ENCODE assay signal across 13 cellular contexts in genomic region chr11:126459691-126460404, GRCh38.
DNase-seq lines count a peak whose midpoint lies in the region; FAIRE-seq and TF ChIP-seq lines count a peak whose summit lies in the region.
"Had no signal": no experiment of that assay in that cellular context is flagged by ENCODE, and none has a peak within 500 bp of the region (broad histone marks: within the 10 kb centered on the region; RNA-seq: fewer than 3 reads in every experiment).

No MANE protein-coding gene starts in this region.

- no peak overlapping the region for H3K4me3 ChIP-seq in choroid plexus epithelial cell (ENCODE audit: low read depth, low read length)
- H3K4me3 ChIP-seq: SK-N-MC had no signal

- peak; percentile 74 for FAIRE-seq in islet of Langerhans (lab: Jason Lieb, UNC)

- TF ChIP-seq CTCF in choroid plexus epithelial cell (conservative IDR thresholded peaks at IDR 0.05; ENCODE audit: low read depth, low read length): no peak

- peak overlapping the region; percentile 39 for H3K27ac ChIP-seq in temporal lobe (ENCODE audit: low read depth, low read length)
- H3K27ac ChIP-seq: SK-N-MC had no signal

- DNase-seq in NCI-H510A treated with DMSO at 0.1 percent for 48 hours (lab: John Stamatoyannopoulos, UW) (peak; percentile 38), NCI-H510A (lab: John Stamatoyannopoulos, UW) (no peak), choroid plexus epithelial cell (ENCODE audit: low read depth) (peak; percentile 86), GM19238 (ENCODE audit: insufficient read length, low spot score) (no peak), SK-N-DZ (ENCODE audit: low spot score) (no peak), amniotic stem cell (lab: John Stamatoyannopoulos, UW) (no peak)
- DNase-seq: activated CD8-positive, alpha-beta T cell treated with anti-CD3 and anti-CD28 coated beads for 36 hours; activated naive CD4-positive, alpha-beta T cell; islet precursor cell; MM.1S had no signal

Comparison
In these comparisons a context has a peak if more than half of its experiments do, and no peak if none do; other contexts are left out.
1. DNase-seq: peak in NCI-H510A treated with DMSO at 0.1 percent for 48 hours (single experiment) and choroid plexus epithelial cell (single experiment); none in NCI-H510A (single experiment), GM19238 (single experiment), SK-N-DZ (single experiment) and amniotic stem cell (single experiment).